24 cellular contexts compared by ENCODE assay signal in the genomic region with DNA sequence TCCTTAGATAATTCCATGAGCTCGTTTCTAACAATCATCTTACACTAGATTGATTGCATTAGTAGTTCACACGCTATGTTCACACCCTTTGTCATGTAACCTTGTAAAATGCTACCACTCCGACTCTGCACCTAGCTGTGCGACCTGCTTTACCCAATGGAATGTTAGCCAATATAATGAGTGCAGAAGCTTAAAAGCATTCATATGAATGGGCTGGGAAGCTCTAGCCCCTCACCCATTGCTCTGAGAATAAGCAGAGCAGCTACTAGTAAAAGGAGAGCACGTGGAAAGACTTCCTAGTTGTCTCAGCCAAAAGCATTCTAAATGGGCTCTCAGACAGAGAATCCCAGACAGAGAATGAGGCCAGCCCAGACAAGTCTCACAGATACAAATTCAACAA.
DNase-seq lines count a peak whose midpoint lies in the region; ATAC-seq and TF ChIP-seq lines count a peak whose summit lies in the region.
"Had no signal": no experiment of that assay in that cellular context is flagged by ENCODE, and none has a peak within 500 bp of the region (broad histone marks: within the 10 kb centered on the region; RNA-seq: fewer than 3 reads in every experiment).

No MANE protein-coding gene starts in this region.

- H3K27me3 Mint-ChIP-seq in GM23338 (ENCODE audit: insufficient read depth, low read depth, poor library complexity) (no peaks in the 10 kb centered on the region), WTC11 (ENCODE audit: low read depth) (no peaks in the 10 kb centered on the region)
- H3K27me3 Mint-ChIP-seq: CD4-positive, alpha-beta memory T cell; CD4-positive, CD25-positive, alpha-beta regulatory T cell; CD8-positive, alpha-beta memory T cell had no signal

- H3K4me1 ChIP-seq in GM23338 (ENCODE audit: insufficient read depth): 0 out of 2 replicates have a peak, but pooled peaks cover 3% of the 10 kb centered on the region
- H3K4me1 ChIP-seq: BE2C, BLaER1 had no signal

- TF ChIP-seq CTCF in GM23338 (conservative IDR thresholded peaks at IDR 0.05; ENCODE audit: low read depth in 2 of 2): no peak
- TF ChIP-seq CTCF in WTC11 (IDR thresholded peaks at IDR 0.05): no peak

- H3F3A ChIP-seq in GM23338 (replicated peaks; ENCODE audit: low read depth): no peaks in the 10 kb centered on the region

- H3K4me3 ChIP-seq in GM23338: no peak overlapping the region
- H3K4me3 ChIP-seq: BLaER1, GM12878 had no signal

- H3K9me3 Mint-ChIP-seq in GM23338 (peaks cover 3% of the 10 kb centered on the region; the same call in 2 of the 3 replicates), WTC11 (peaks cover 13% of the 10 kb centered on the region)

- no peaks in the 10 kb centered on the region for H3K36me3 Mint-ChIP-seq in GM23338 (ENCODE audit: low read depth)
- peaks cover 2% of the 10 kb centered on the region; the same call in 1 of the 2 replicates for H3K36me3 Mint-ChIP-seq in WTC11
- H3K36me3 Mint-ChIP-seq: CD14-positive monocyte; CD4-positive, alpha-beta memory T cell; CD4-positive, CD25-positive, alpha-beta regulatory T cell; CD8-positive, alpha-beta memory T cell had no signal

- CTCF ChIA-PET in WTC11 (lab: Charles Lee): interaction anchor here (0.8 kb wide), 1 partner anchor 228 kb away, joined by 3 read pairs; no protein-coding TSS in a partner anchor

- no peaks in the 10 kb centered on the region for H3K36me3 ChIP-seq in GM23338 (ENCODE audit: insufficient read depth)
- H3K36me3 ChIP-seq: BE2C, BLaER1 had no signal

- H3K27ac ChIP-seq in GM23338 (ENCODE audit: low read depth): no peak overlapping the region
- H3K27ac ChIP-seq: BLaER1 had no signal

- H2AFZ ChIP-seq in GM23338: no peak overlapping the region

- H3K4me3 Mint-ChIP-seq in GM23338: no peak overlapping the region
- H3K4me3 Mint-ChIP-seq in WTC11: no peak overlapping the region
- H3K4me3 Mint-ChIP-seq: CD14-positive monocyte; CD4-positive, alpha-beta memory T cell; CD4-positive, CD25-positive, alpha-beta regulatory T cell; CD8-positive, alpha-beta memory T cell had no signal

- H3K4me1 Mint-ChIP-seq in GM23338 (peaks cover 8% of the 10 kb centered on the region; the same call in 1 of the 3 replicates), WTC11 (peaks cover 14% of the 10 kb centered on the region)
- H3K4me1 Mint-ChIP-seq: CD14-positive monocyte; CD4-positive, alpha-beta memory T cell; CD4-positive, CD25-positive, alpha-beta regulatory T cell; CD8-positive, alpha-beta memory T cell had no signal

- ATAC-seq in GM23338 (peak; percentile 49), WTC11 (peak; percentile 81)
- ATAC-seq: GM12878 had no signal

- H3K79me2 ChIP-seq in GM23338 (replicated peaks; ENCODE audit: insufficient read depth): no peaks in the 10 kb centered on the region

- no peaks in the 10 kb centered on the region for H4K20me1 ChIP-seq in GM23338 (replicated peaks; ENCODE audit: insufficient read depth)
- H4K20me1 ChIP-seq: BLaER1 had no signal

- DNase-seq in GM23338 (ENCODE audit: low spot score) (peak; percentile 6), WTC11 (ENCODE audit: low spot score) (no peak), islet precursor cell (peak; percentile 78), superior temporal gyrus (ENCODE audit: extremely low spot score) (no peak), SHP77 treated with DMSO at 0.1 percent for 48 hours (lab: John Stamatoyannopoulos, UW) (no peak), SIG-M5 treated with dmso at 0.1 percent for 504 hours (lab: John Stamatoyannopoulos, UW; ENCODE audit: unreplicated experiment) (no peak)
- DNase-seq: 8988T; ACHN; BE2C; C1 segment of cervical spinal cord; CD4-positive, alpha-beta memory T cell; CD4-positive, CD25-positive, alpha-beta regulatory T cell; CD8-positive, alpha-beta memory T cell; COR-L47; DMS 273 treated with DMSO at 0.1 percent for 48 hours; DMS153; DMS53; DMS79; DND-41; EL; GDM1 had no signal

- H3K4me2 ChIP-seq in GM23338: no peak overlapping the region
- H3K4me2 ChIP-seq: BLaER1 had no signal

- no peaks in the 10 kb centered on the region for H3K9me2 ChIP-seq in GM23338 (ENCODE audit: insufficient read depth)

- POLR2A ChIA-PET in WTC11 (lab: Charles Lee): no interaction called here

- H3K27ac Mint-ChIP-seq in GM23338 (no peak overlapping the region), WTC11 (no peak overlapping the region)
- H3K27ac Mint-ChIP-seq: CD14-positive monocyte; CD4-positive, alpha-beta memory T cell; CD4-positive, CD25-positive, alpha-beta regulatory T cell; CD8-positive, alpha-beta memory T cell had no signal

- no peaks in the 10 kb centered on the region for H3K27me3 ChIP-seq in GM23338 (ENCODE audit: insufficient read depth)
- H3K27me3 ChIP-seq: BE2C, BLaER1 had no signal

TF ChIP-seq in WTC11, 78 proteins besides CTCF, POLR2A, EP300 and RAD21:
- TF ChIP-seq CREB1 (CRISPR knock-in tag; IDR thresholded peaks at IDR 0.05): no peak
- TF ChIP-seq SMAD3 (CRISPR knock-in tag; IDR thresholded peaks at IDR 0.05; ENCODE audit: borderline replicate concordance): no peak
- TF ChIP-seq NFATC4 (CRISPR knock-in tag; IDR thresholded peaks at IDR 0.05): no peak
- TF ChIP-seq, protein P1, sequence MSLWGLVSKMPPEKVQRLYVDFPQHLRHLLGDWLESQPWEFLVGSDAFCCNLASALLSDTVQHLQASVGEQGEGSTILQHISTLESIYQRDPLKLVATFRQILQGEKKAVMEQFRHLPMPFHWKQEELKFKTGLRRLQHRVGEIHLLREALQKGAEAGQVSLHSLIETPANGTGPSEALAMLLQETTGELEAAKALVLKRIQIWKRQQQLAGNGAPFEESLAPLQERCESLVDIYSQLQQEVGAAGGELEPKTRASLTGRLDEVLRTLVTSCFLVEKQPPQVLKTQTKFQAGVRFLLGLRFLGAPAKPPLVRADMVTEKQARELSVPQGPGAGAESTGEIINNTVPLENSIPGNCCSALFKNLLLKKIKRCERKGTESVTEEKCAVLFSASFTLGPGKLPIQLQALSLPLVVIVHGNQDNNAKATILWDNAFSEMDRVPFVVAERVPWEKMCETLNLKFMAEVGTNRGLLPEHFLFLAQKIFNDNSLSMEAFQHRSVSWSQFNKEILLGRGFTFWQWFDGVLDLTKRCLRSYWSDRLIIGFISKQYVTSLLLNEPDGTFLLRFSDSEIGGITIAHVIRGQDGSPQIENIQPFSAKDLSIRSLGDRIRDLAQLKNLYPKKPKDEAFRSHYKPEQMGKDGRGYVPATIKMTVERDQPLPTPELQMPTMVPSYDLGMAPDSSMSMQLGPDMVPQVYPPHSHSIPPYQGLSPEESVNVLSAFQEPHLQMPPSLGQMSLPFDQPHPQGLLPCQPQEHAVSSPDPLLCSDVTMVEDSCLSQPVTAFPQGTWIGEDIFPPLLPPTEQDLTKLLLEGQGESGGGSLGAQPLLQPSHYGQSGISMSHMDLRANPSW (CRISPR knock-in tag; conservative IDR thresholded peaks at IDR 0.05; ENCODE audit: low read depth): no peak
- no peak for TF ChIP-seq RELA (CRISPR knock-in tag; IDR thresholded peaks at IDR 0.05; ENCODE audit: borderline replicate concordance)
- TF ChIP-seq ZBTB21 (CRISPR knock-in tag; IDR thresholded peaks at IDR 0.05; ENCODE audit: borderline replicate concordance): no peak
- no peak for TF ChIP-seq MXD4 (CRISPR knock-in tag; IDR thresholded peaks at IDR 0.05; ENCODE audit: borderline replicate concordance)
- no peak for TF ChIP-seq ETV6 (CRISPR knock-in tag; IDR thresholded peaks at IDR 0.05)
- TF ChIP-seq ZNF423 (CRISPR knock-in tag; IDR thresholded peaks at IDR 0.05): no peak
- no peak for TF ChIP-seq FOXJ3 (CRISPR knock-in tag; IDR thresholded peaks at IDR 0.05; ENCODE audit: borderline replicate concordance)
- TF ChIP-seq, protein P2, sequence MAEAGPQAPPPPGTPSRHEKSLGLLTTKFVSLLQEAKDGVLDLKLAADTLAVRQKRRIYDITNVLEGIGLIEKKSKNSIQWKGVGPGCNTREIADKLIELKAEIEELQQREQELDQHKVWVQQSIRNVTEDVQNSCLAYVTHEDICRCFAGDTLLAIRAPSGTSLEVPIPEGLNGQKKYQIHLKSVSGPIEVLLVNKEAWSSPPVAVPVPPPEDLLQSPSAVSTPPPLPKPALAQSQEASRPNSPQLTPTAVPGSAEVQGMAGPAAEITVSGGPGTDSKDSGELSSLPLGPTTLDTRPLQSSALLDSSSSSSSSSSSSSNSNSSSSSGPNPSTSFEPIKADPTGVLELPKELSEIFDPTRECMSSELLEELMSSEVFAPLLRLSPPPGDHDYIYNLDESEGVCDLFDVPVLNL (CRISPR knock-in tag; IDR thresholded peaks at IDR 0.05; ENCODE audit: borderline replicate concordance, low read depth): no peak
- TF ChIP-seq, protein P3, sequence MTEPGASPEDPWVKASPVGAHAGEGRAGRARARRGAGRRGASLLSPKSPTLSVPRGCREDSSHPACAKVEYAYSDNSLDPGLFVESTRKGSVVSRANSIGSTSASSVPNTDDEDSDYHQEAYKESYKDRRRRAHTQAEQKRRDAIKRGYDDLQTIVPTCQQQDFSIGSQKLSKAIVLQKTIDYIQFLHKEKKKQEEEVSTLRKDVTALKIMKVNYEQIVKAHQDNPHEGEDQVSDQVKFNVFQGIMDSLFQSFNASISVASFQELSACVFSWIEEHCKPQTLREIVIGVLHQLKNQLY (CRISPR knock-in tag; IDR thresholded peaks at IDR 0.05): no peak
- TF ChIP-seq ZNF138 (CRISPR knock-in tag; conservative IDR thresholded peaks at IDR 0.05): no peak
- TF ChIP-seq ZNF263 (CRISPR knock-in tag; IDR thresholded peaks at IDR 0.05; ENCODE audit: low read depth): no peak
TF ChIP-seq in WTC11: peak in this region for 0.

Comparison
In these comparisons a context has a peak if more than half of its experiments do, and no peak if none do; other contexts are left out.
1. DNase-seq: peak in GM23338 (single experiment) and islet precursor cell (single experiment); none in WTC11 (single experiment), superior temporal gyrus (single experiment), SHP77 treated with DMSO at 0.1 percent for 48 hours (single experiment) and SIG-M5 treated with dmso at 0.1 percent for 504 hours (single experiment).